ENCODE assay signal across 1 cellular context in genomic region chr16:20385844-20386832, GRCh38.
TF ChIP-seq lines count a peak whose summit lies in the region.

No MANE protein-coding gene starts in this region.

TF ChIP-seq in K562, 482 proteins besides CTCF, POLR2A, EP300 and RAD21:
- TF ChIP-seq USF2 (CRISPR knock-in tag; IDR thresholded peaks at IDR 0.05), result 0 out of 2 replicates have a peak, but pooled peaks have one; percentile 6
- no peak for TF ChIP-seq TARDBP (IDR thresholded peaks at IDR 0.05)
- TF ChIP-seq SMC3 (conservative IDR thresholded peaks at IDR 0.05; ENCODE audit: insufficient read depth, low read depth, low read length), result peak; percentile 37; the same call in 1 of the 2 replicates
